In genomic region chr11:48170840-48171233, GRCh38 we compare ENCODE assay signal across 13 cellular contexts. TPM values are rescaled to one million over a fixed set of nuclear protein-coding genes. Genes with fewer than 3 reads are reported as not detected.
DNase-seq lines count a peak whose midpoint lies in the region; ATAC-seq, FAIRE-seq and TF ChIP-seq lines count a peak whose summit lies in the region.
"Had no signal": no experiment of that assay in that cellular context is flagged by ENCODE, and none has a peak within 500 bp of the region (broad histone marks: within the 10 kb centered on the region; RNA-seq: fewer than 3 reads in every experiment).

No MANE protein-coding gene starts in this region.

- H3K4me1 ChIP-seq in GM23248 (ENCODE audit: insufficient read depth) = peaks cover 29% of the 10 kb centered on the region
- peaks cover 4% of the 10 kb centered on the region; the same call in 1 of the 2 replicates for H3K4me1 ChIP-seq in GM12878 (ENCODE audit: control insufficient read depth, insufficient read depth, low read length)
- H3K4me1 ChIP-seq in mesenchymal stem cell (ENCODE audit: control insufficient read depth, insufficient read depth, low read depth, low read length) = peaks cover 6% of the 10 kb centered on the region

- 0 out of 2 replicates have a peak, but pooled peaks cover 4% of the 10 kb centered on the region for H3K36me3 ChIP-seq in GM23248 (ENCODE audit: low read depth)
- H3K36me3 ChIP-seq in GM12878 (ENCODE audit: control insufficient read depth in 2 of 2, insufficient read depth in 2 of 2, low read length in 1 of 2) = no peaks in the 10 kb centered on the region
- H3K36me3 ChIP-seq in mesenchymal stem cell (ENCODE audit: control insufficient read depth in 1 of 2, insufficient read depth in 2 of 2, low read depth in 1 of 2, low read length in 2 of 2) = peaks cover 0 to 33% of the 10 kb centered on the region in 2 experiments
- H3K36me3 ChIP-seq: gastrocnemius medialis, tibial artery had no signal

- H3K27ac ChIP-seq in GM23248 = peak overlapping the region; percentile 64
- no peak overlapping the region for H3K27ac ChIP-seq in GM12878 (ENCODE audit: control insufficient read depth, insufficient read depth)
- H3K27ac ChIP-seq in mesenchymal stem cell (ENCODE audit: low read length, poor library complexity, severe bottlenecking) = no peak overlapping the region
- H3K27ac ChIP-seq: gastrocnemius medialis had no signal

- H3K27me3 ChIP-seq in GM23248 (replicated peaks; ENCODE audit: insufficient read depth) (no peaks in the 10 kb centered on the region), GM12878 (replicated peaks in 1 of 2; ENCODE audit: control insufficient read depth in 2 of 2, insufficient read depth in 2 of 2, low read length in 1 of 2) (no peaks in the 10 kb centered on the region), mesenchymal stem cell (ENCODE audit: control insufficient read depth in 1 of 2, insufficient read depth in 1 of 2, low read length in 2 of 2) (no peaks in the 10 kb centered on the region)
- H3K27me3 ChIP-seq: gastrocnemius medialis, tibial artery had no signal

- no peak for TF ChIP-seq EP300 in GM12878 (IDR thresholded peaks at IDR 0.05; ENCODE audit: borderline replicate concordance in 1 of 2, control insufficient read depth in 1 of 2, low read depth in 2 of 2, low read length in 2 of 2)

- H3K9me2 ChIP-seq in GM23248 (ENCODE audit: insufficient read depth) = no peaks in the 10 kb centered on the region

- H3K14ac ChIP-seq in mesenchymal stem cell (ENCODE audit: low read length in 2 of 2) = no peak overlapping the region

- H3K18ac ChIP-seq in mesenchymal stem cell (ENCODE audit: low read depth in 1 of 2, low read length in 2 of 2) = no peak overlapping the region

- no peak overlapping the region for H3K4ac ChIP-seq in mesenchymal stem cell (ENCODE audit: low read depth in 1 of 2, low read length in 2 of 2)

- H2AFZ ChIP-seq in GM23248 = peak overlapping the region; percentile 59
- no peak overlapping the region for H2AFZ ChIP-seq in GM12878 (ENCODE audit: control insufficient read depth, low read depth, low read length)
- H2AFZ ChIP-seq in mesenchymal stem cell (ENCODE audit: low read depth, low read length) = no peak overlapping the region

- H3K9ac ChIP-seq in GM23248 (peak overlapping the region; percentile 43), GM12878 (ENCODE audit: control insufficient read depth, insufficient read depth, low read length) (no peak overlapping the region), mesenchymal stem cell (ENCODE audit: low read length) (peak overlapping the region; percentile 63)

- no peak overlapping the region for H2AK5ac ChIP-seq in mesenchymal stem cell (ENCODE audit: low read length, severe bottlenecking)

- FAIRE-seq in GM12878 (lab: Jason Lieb, UNC) = no peak

- no peak for ATAC-seq in GM12878
- ATAC-seq: gastrocnemius medialis had no signal

- no TSS peak for BruUV-seq in GM12878 (replicated peaks; lab: Mats Ljungman, UMichigan)

- H3K4me2 ChIP-seq in GM23248 (ENCODE audit: unreplicated experiment) (peak overlapping the region; percentile 75), GM12878 (ENCODE audit: control insufficient read depth, insufficient read depth) (no peak overlapping the region), mesenchymal stem cell (ENCODE audit: low read length, poor library complexity, severe bottlenecking) (no peak overlapping the region)

- H3K4me3 ChIP-seq in GM23248 (peak overlapping the region; percentile 30), GM12878 (no peak overlapping the region), mesenchymal stem cell (ENCODE audit: insufficient read depth in 1 of 2, low read depth in 1 of 2, low read length in 2 of 2) (no peak overlapping the region)
- H3K4me3 ChIP-seq: gastrocnemius medialis, tibial artery had no signal

- H4K91ac ChIP-seq in mesenchymal stem cell (ENCODE audit: low read length) = no peak overlapping the region

- POLR2A ChIA-PET in GM12878 (lab: Charles Lee) = no interaction called here

- 14 to 18% methylated on average over 4 of the region's 4 CpGs for WGBS in GM23248 (ENCODE audit: low coverage in 1 of 2, low lambda C conversion rate in 2 of 2, missing lambda C conversion rate in 2 of 2), 2 experiments
- WGBS in GM12878 (ENCODE audit: insufficient coverage, insufficient replicate concordance, low lambda C conversion rate, missing lambda C conversion rate) = 38% methylated on average over 4 of the region's 4 CpGs
- 93% methylated on average over 3 of the region's 4 CpGs for WGBS in mesenchymal stem cell

- peaks cover 22% of the 10 kb centered on the region; the same call in 1 of the 2 replicates for H3F3A ChIP-seq in GM23248 (ENCODE audit: insufficient read depth)

- H3K79me2 ChIP-seq in GM23248 (ENCODE audit: insufficient read depth) (no peaks in the 10 kb centered on the region), GM12878 (ENCODE audit: control insufficient read depth, insufficient read depth, low read length) (no peaks in the 10 kb centered on the region)

- no peak overlapping the region for H2BK5ac ChIP-seq in mesenchymal stem cell (ENCODE audit: low read depth, low read length, poor library complexity, severe bottlenecking)

- H4K20me1 ChIP-seq in GM23248 (ENCODE audit: insufficient read depth) = no peaks in the 10 kb centered on the region
- H4K20me1 ChIP-seq in GM12878 (ENCODE audit: control insufficient read depth, insufficient read depth) = no peaks in the 10 kb centered on the region; the same call in 1 of the 2 replicates

- H2BK15ac ChIP-seq in mesenchymal stem cell (ENCODE audit: low read depth, poor library complexity, severe bottlenecking) = no peak overlapping the region

- no peak overlapping the region for H2BK12ac ChIP-seq in mesenchymal stem cell (ENCODE audit: low read length in 2 of 2)

- H3K23ac ChIP-seq in mesenchymal stem cell (ENCODE audit: low read length in 2 of 2) = no peak overlapping the region

- TF ChIP-seq CTCF in AG09319 (IDR thresholded peaks at IDR 0.05; ENCODE audit: low read depth, low read length) (no peak), GM12878 (IDR thresholded peaks at IDR 0.05 in 2 of 3, conservative IDR thresholded peaks at IDR 0.05 in 1 of 3; ENCODE audit: control insufficient read depth in 2 of 3, extremely low read depth in 1 of 3, insufficient read depth in 1 of 3, low read depth in 3 of 3, low read length in 3 of 3) (no peak)

- intact Hi-C loops in GM12878 (cut with micrococcal nuclease; ENCODE audit: unreplicated experiment) = loop anchor here (5.0 to 10.0 kb wide), 2 partner anchors 1354 to 1826 kb away; no protein-coding TSS in a partner anchor

- DNase-seq in AG09319 (ENCODE audit: extremely low read depth, low read depth) (peak; percentile 20), GM23248 (peak; percentile 76), GM12878 (ENCODE audit: low read depth, low spot score) (no peak), mesenchymal stem cell (peak; percentile 52), DMS79 (lab: John Stamatoyannopoulos, UW) (no peak), HUDEP-2 (lab: John Stamatoyannopoulos, UW; ENCODE audit: unreplicated experiment in 76 of 76) (no peak), COR-L47 (lab: John Stamatoyannopoulos, UW) (no peak), kidney glomerular epithelial cell (lab: John Stamatoyannopoulos, UW) (no peak)
- DNase-seq: activated CD4-positive, alpha-beta T cell treated with anti-CD3 and anti-CD28 coated beads, Interleukin-2, amount 10 ng/mL, durations not matched to agents 7 days and 5 days; gastrocnemius medialis; tibial artery had no signal

- H4K8ac ChIP-seq in mesenchymal stem cell (ENCODE audit: low read length) = no peak overlapping the region

- TF ChIP-seq POLR2A in GM12878 (IDR thresholded peaks at IDR 0.05; ENCODE audit: low read depth, low read length) = no peak

- H2BK120ac ChIP-seq in mesenchymal stem cell (ENCODE audit: low read depth, low read length) = no peak overlapping the region

- CTCF ChIA-PET in GM12878 (lab: Yijun Ruan, JAX) = interaction anchor here (2.2 kb wide), 1 partner anchor 237 kb away, joined by 6 read pairs; no protein-coding TSS in a partner anchor

- in situ Hi-C loops in GM23248 (cut with MboI) (no loop called here), GM12878 (cut with MboI) (no loop called here)

- no peak for TF ChIP-seq RAD21 in GM12878 (IDR thresholded peaks at IDR 0.05; ENCODE audit: insufficient read depth, low read depth, low read length)

- RAD21 ChIA-PET in GM12878 (lab: Charles Lee; ENCODE audit: unreplicated experiment) = no interaction called here

- H3K9me3 ChIP-seq in GM23248 (ENCODE audit: low read depth) = no peaks in the 10 kb centered on the region
- H3K9me3 ChIP-seq in GM12878 (replicated peaks; ENCODE audit: control insufficient read depth, insufficient read depth, low read length) = no peaks in the 10 kb centered on the region
- H3K9me3 ChIP-seq in mesenchymal stem cell (ENCODE audit: control insufficient read depth, low read length) = no peaks in the 10 kb centered on the region
- H3K9me3 ChIP-seq: gastrocnemius medialis, tibial artery had no signal

- H3K79me1 ChIP-seq in mesenchymal stem cell (replicated peaks; ENCODE audit: low read length, poor library complexity, severe bottlenecking) = peaks cover 22% of the 10 kb centered on the region

- SMC1A ChIA-PET in GM12878 (lab: Charles Lee; ENCODE audit: uncharacterized antibody, unreplicated experiment) = interaction anchor here (1.2 kb wide), 1 partner anchor 13 kb away, joined by 4 read pairs; no protein-coding TSS in a partner anchor

TF ChIP-seq in GM12878, 131 proteins besides CTCF, POLR2A, EP300 and RAD21 (continues in another document):
- TF ChIP-seq POLR2AphosphoS2 (IDR thresholded peaks at IDR 0.05; ENCODE audit: low read depth, low read length) = no peak

RNA-seq across cellular contexts. Expression of gene OR4B1, which starts 45.8 kb away (rescaled TPM):
- total RNA-seq in GM23248 (2014; rRNA removed; shearing (Covaris generic)) = not detected in 2 replicates
- polyA plus RNA-seq in GM23248 (2016; fragmentation: Nextera tagmentation; extraction: Ambion mirVana) (not detected in 2 replicates), GM12878 (2011; rRNA removed) (not detected in 2 replicates), GM12878 (2014; fragmentation: Illumina TruSeq; extraction: Trizol) (not detected in 2 replicates), GM12878 (2014; fragmentation: Nextera tagmentation; extraction: Ambion mirVana) (not detected), GM12878 (2014; rRNA removed) (not detected in 2 replicates), GM12878 (2016; fragmentation: Nextera tagmentation; extraction: Ambion mirVana) (not detected)
- total RNA-seq in GM12878 (2013; cell fraction: nucleolus; rRNA removed) = not detected in 2 replicates
- total RNA-seq in GM12878 (2014; rRNA removed) (not detected in 2 replicates), GM12878 (2014; rRNA removed; fragmentation: Illumina TruSeq; extraction: Trizol) (not detected in 2 replicates), GM12878 (2021) (not detected in 2 replicates)
- polyA plus RNA-seq in GM12878 (2011; ENCODE audit: low read depth) = not detected
- polyA plus RNA-seq in GM12878 (2011; cell fraction: cytosol; rRNA removed) = not detected in 2 replicates
- polyA plus RNA-seq in GM12878 (2011; cell fraction: nucleus; rRNA removed) = not detected in 2 replicates
- polyA plus RNA-seq in GM12878 (2012) = not detected in 2 replicates
- not detected in 2 replicates for polyA minus RNA-seq in GM12878 (2011; rRNA and poly(A)+ RNA removed)
- not detected in 2 replicates for polyA minus RNA-seq in GM12878 (2011; cell fraction: cytosol; rRNA and poly(A)+ RNA removed)
- polyA minus RNA-seq in GM12878 (2011; cell fraction: nucleus; rRNA and poly(A)+ RNA removed) = not detected in 2 replicates
- not detected for polyA plus RNA-seq in mesenchymal stem cell (2013, experiment 1 of 2)
- polyA plus RNA-seq in mesenchymal stem cell (2013, experiment 2 of 2) = not detected
- total RNA-seq: activated CD4-positive, alpha-beta T cell treated with anti-CD3 and anti-CD28 coated beads, Interleukin-2, amount 10 ng/mL, durations not matched to agents 7 days and 5 days; gastrocnemius medialis; mononuclear cell; SK-MEL-5 had no signal

Comparison
In these comparisons a context has a peak if more than half of its experiments do, and no peak if none do; other contexts are left out.
1. DNase-seq: peak in AG09319 (single experiment), GM23248 (single experiment) and mesenchymal stem cell (single experiment); none in GM12878 (single experiment), DMS79 (single experiment), HUDEP-2 (0 of 76), COR-L47 (single experiment) and kidney glomerular epithelial cell (single experiment).